In the genomic region with DNA sequence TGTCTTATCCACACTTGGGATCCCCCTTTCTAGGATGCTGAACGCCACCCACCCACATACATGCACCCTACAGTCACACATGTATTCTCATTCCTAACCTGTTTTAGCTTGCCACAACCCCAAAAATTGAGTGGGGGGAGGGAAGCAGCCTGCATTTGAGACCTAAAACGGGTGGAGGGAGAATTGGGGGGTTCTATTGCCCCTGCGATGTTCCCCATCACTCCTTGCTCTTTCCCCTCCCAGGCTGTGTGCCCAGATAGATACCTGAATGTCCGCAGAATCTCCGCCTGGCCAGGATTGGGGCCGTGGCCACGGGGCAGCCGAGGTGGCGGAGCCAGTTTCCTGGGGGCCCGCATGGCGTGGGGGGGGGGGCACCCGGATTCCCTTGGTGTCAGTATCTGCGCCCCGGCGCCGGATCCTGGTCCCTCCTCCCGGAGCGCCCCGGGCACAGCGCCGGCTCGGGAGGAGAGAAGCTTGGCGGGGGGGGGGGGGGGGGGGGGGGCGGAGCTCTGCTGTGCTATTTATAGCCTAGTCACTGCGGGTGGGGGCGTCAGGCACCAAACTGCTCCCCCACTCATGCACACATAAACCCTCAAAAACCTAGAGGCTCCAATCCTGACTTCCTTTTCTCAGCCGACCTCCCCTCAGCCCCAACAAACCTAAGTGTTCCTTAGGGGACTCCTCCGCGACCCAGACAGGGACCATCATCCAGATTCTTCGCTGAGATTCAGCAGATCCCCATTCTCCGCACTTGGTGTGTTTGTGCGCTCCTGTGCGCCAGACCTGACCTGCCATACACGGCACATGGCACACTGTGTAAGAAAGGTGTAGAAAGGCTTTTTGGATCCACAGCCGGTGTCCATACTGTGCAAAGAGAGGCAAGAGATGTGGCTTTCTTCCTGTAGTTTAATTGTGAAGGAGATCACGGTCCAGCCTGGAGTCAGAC, we compare ENCODE assay signal across 8 cellular contexts. TPM values are rescaled to one million over a fixed set of nuclear protein-coding genes. Genes with fewer than 3 reads are reported as not detected.
DNase-seq lines count a peak whose midpoint lies in the region; ATAC-seq and TF ChIP-seq lines count a peak whose summit lies in the region.

No MANE protein-coding gene starts in this region.

- H3K4me1 ChIP-seq in BE2C (peaks cover 8% of the 10 kb centered on the region), neutrophil (ENCODE audit: control insufficient read depth in 1 of 2, insufficient read depth in 1 of 2, low read depth in 1 of 2, low read length in 1 of 2) (peaks cover 71 to 73% of the 10 kb centered on the region in 2 experiments)

- H3K27me3 Mint-ChIP-seq in activated T-cell treated with anti-CD3 and anti-CD28 coated beads, Interleukin-2, amount 50 U/mL, for 4 hours (ENCODE audit: low read depth), result no peaks in the 10 kb centered on the region

- peaks cover 2% of the 10 kb centered on the region for H3K36me3 Mint-ChIP-seq in activated T-cell treated with anti-CD3 and anti-CD28 coated beads, Interleukin-2, amount 50 U/mL, for 4 hours (ENCODE audit: insufficient read depth)

- DNase-seq in BE2C, result no peak
- DNase-seq in LNCaP clone FGC (ENCODE audit: low read depth), result no peak
- DNase-seq in activated T-cell treated with anti-CD3 and anti-CD28 coated beads, Interleukin-2, amount 50 U/mL, for 4 hours, result peak; percentile 20
- no peak for DNase-seq in fibroblast of villous mesenchyme (ENCODE audit: low read depth)
- DNase-seq in amniotic stem cell (lab: John Stamatoyannopoulos, UW), result no peak
- DNase-seq in NCI-H1694 treated with DMSO at 0.1 percent for 48 hours (lab: John Stamatoyannopoulos, UW), result no peak

- no peak overlapping the region for H3K27ac ChIP-seq in neutrophil

- H3K4me3 Mint-ChIP-seq in activated T-cell treated with anti-CD3 and anti-CD28 coated beads, Interleukin-2, amount 50 U/mL, for 4 hours, result peak overlapping the region; percentile 94

- H3K36me3 ChIP-seq in BE2C (no peaks in the 10 kb centered on the region), neutrophil (no peaks in the 10 kb centered on the region)

- H3K27me3 ChIP-seq in BE2C (no peaks in the 10 kb centered on the region), neutrophil (peaks cover 47% of the 10 kb centered on the region)

- H3K9me3 Mint-ChIP-seq in activated T-cell treated with anti-CD3 and anti-CD28 coated beads, Interleukin-2, amount 50 U/mL, for 4 hours, result peaks cover under 1% of the 10 kb centered on the region

- H3K4me3 ChIP-seq in BE2C (ENCODE audit: low read depth, low read length) (peak overlapping the region; percentile 88), LNCaP clone FGC (ENCODE audit: low read depth, low read length) (peak overlapping the region; percentile 38), fibroblast of villous mesenchyme (ENCODE audit: low read depth, low read length) (peak overlapping the region; percentile 83), neutrophil (ENCODE audit: low read depth in 1 of 2, low read length in 1 of 2) (peak overlapping the region; percentile 66 to 71)

- H3K9me3 ChIP-seq in BE2C, result no peaks in the 10 kb centered on the region
- H3K9me3 ChIP-seq in neutrophil, result no peaks in the 10 kb centered on the region

- TF ChIP-seq CTCF in BE2C (IDR thresholded peaks at IDR 0.05; ENCODE audit: low read depth, low read length), result no peak
- no peak for TF ChIP-seq CTCF in LNCaP clone FGC (IDR thresholded peaks at IDR 0.05; ENCODE audit: control insufficient read depth, extremely low read depth, insufficient read depth)
- no peak for TF ChIP-seq CTCF in fibroblast of villous mesenchyme (IDR thresholded peaks at IDR 0.05; ENCODE audit: insufficient read depth, low read depth, low read length)
- no peak for TF ChIP-seq CTCF in neutrophil (IDR thresholded peaks at IDR 0.05)

- ATAC-seq in activated T-cell treated with anti-CD3 and anti-CD28 coated beads, Interleukin-2, amount 50 U/mL, for 4 hours, result peak; percentile 0 to 3
- ATAC-seq in GM18870 (IDR thresholded peaks at IDR 0.05; ENCODE audit: unreplicated experiment), result no peak

- H3K4me1 Mint-ChIP-seq in activated T-cell treated with anti-CD3 and anti-CD28 coated beads, Interleukin-2, amount 50 U/mL, for 4 hours (ENCODE audit: low read depth), result peaks cover 56% of the 10 kb centered on the region

RNA-seq across cellular contexts. Expression of gene ANKRD34A, which starts 1.9 kb away (rescaled TPM):
- polyA plus RNA-seq in BE2C (2012; ENCODE audit: insufficient read depth, insufficient read length, low read depth), result 7.9 TPM
- total RNA-seq in activated T-cell treated with anti-CD3 and anti-CD28 coated beads, Interleukin-2, amount 50 U/mL, for 4 hours, result 1 to 10 TPM; 6.2 to 8.7 (median 7.6) TPM
- total RNA-seq in fibroblast of villous mesenchyme, result 1.3 and 1.6 TPM in 2 replicates

RNA-seq across cellular contexts. Expression of gene POLR3GL, which starts 2.1 kb away (rescaled TPM):
- polyA plus RNA-seq in BE2C (2012; ENCODE audit: insufficient read depth, insufficient read length, low read depth), result 16.8 TPM
- total RNA-seq in activated T-cell treated with anti-CD3 and anti-CD28 coated beads, Interleukin-2, amount 50 U/mL, for 4 hours, result 10 to 100 TPM; 11.7 to 14.5 (median 13.9) TPM
- 11.2 and 14.8 TPM in 2 replicates for total RNA-seq in fibroblast of villous mesenchyme

RNA-seq across cellular contexts. Expression of gene LIX1L, which starts 4.6 kb away (rescaled TPM):
- polyA plus RNA-seq in BE2C (2012; ENCODE audit: insufficient read depth, insufficient read length, low read depth), result 7.6 TPM
- total RNA-seq in activated T-cell treated with anti-CD3 and anti-CD28 coated beads, Interleukin-2, amount 50 U/mL, for 4 hours, result 10 to 100 TPM; 40.7 to 43.3 (median 41.9) TPM
- 31.6 and 40.2 TPM in 2 replicates for total RNA-seq in fibroblast of villous mesenchyme

RNA-seq across cellular contexts. Expression of gene TXNIP, which starts 33.9 kb away (rescaled TPM):
- polyA plus RNA-seq in BE2C (2012; ENCODE audit: insufficient read depth, insufficient read length, low read depth), result 13.2 TPM
- total RNA-seq in activated T-cell treated with anti-CD3 and anti-CD28 coated beads, Interleukin-2, amount 50 U/mL, for 4 hours, result 10 to 100 TPM; 68.9 to 91.0 (median 83.7) TPM
- total RNA-seq in fibroblast of villous mesenchyme, result 69.5 and 205 TPM in 2 replicates

RNA-seq across cellular contexts. Expression of gene RBM8A, which starts 35.1 kb away (rescaled TPM):
- polyA plus RNA-seq in BE2C (2012; ENCODE audit: insufficient read depth, insufficient read length, low read depth), result 544 TPM
- total RNA-seq in activated T-cell treated with anti-CD3 and anti-CD28 coated beads, Interleukin-2, amount 50 U/mL, for 4 hours, result 100 to 1,000 TPM; 603 to 609 (median 606) TPM
- 58.0 and 76.9 TPM in 2 replicates for total RNA-seq in fibroblast of villous mesenchyme

Comparison
In these comparisons a context has a peak if more than half of its experiments do, and no peak if none do; other contexts are left out.
1. H3K4me3 ChIP-seq: peak in every context shown above with its lines; median percentile 88 in BE2C; 83 in fibroblast of villous mesenchyme; 68 in neutrophil; 38 in LNCaP clone FGC.